ENCODE assay signal across 8 cellular contexts in genomic region chr1:206658264-206658980, GRCh38. TPM values are rescaled to one million over a fixed set of nuclear protein-coding genes. Genes with fewer than 3 reads are reported as not detected.
DNase-seq lines count a peak whose midpoint lies in the region; ATAC-seq and TF ChIP-seq lines count a peak whose summit lies in the region.

No MANE protein-coding gene starts in this region.

- no peaks in the 10 kb centered on the region for H3K9me3 Mint-ChIP-seq in activated T-helper 17 cell treated with anti-CD3 and anti-CD28 coated beads, Interleukin-2, amount 50 U/mL, for 72 hours

- H3K27ac ChIP-seq in left ventricle myocardium inferior (replicated peaks): peak overlapping the region; percentile 96

- no peak overlapping the region for H3K4me3 Mint-ChIP-seq in activated T-helper 17 cell treated with anti-CD3 and anti-CD28 coated beads, Interleukin-2, amount 50 U/mL, for 72 hours

- DNase-seq in SIG-M5 treated with dmso at 0.1 percent for 504 hours (lab: John Stamatoyannopoulos, UW; ENCODE audit: unreplicated experiment) (peak; percentile 85), SIG-M5 (lab: John Stamatoyannopoulos, UW) (no peak), NOMO-1 treated with DMSO at 0.1 percent for 48 hours (lab: John Stamatoyannopoulos, UW; ENCODE audit: unreplicated experiment) (peak; percentile 46), left ventricle myocardium inferior (peak; percentile 60), glomerular visceral epithelial cell (ENCODE audit: extremely low spot score) (no peak)
- peak; percentile 65 for DNase-seq in stimulated activated CD4-positive, alpha-beta T cell treated with anti-CD3 and anti-CD28 coated beads, Interleukin-15, amount 100 ng/mL, for 24 hours
- no peak for DNase-seq in effector CD4-positive, alpha-beta T cell

- intact Hi-C loops in left ventricle myocardium inferior (cut with micrococcal nuclease): no loop called here

- H3K27me3 Mint-ChIP-seq in activated T-helper 17 cell treated with anti-CD3 and anti-CD28 coated beads, Interleukin-2, amount 50 U/mL, for 72 hours: peaks cover 23% of the 10 kb centered on the region

- H3K4me1 Mint-ChIP-seq in activated T-helper 17 cell treated with anti-CD3 and anti-CD28 coated beads, Interleukin-2, amount 50 U/mL, for 72 hours: peaks cover 8% of the 10 kb centered on the region

- no peak overlapping the region for H3K27ac Mint-ChIP-seq in activated T-helper 17 cell treated with anti-CD3 and anti-CD28 coated beads, Interleukin-2, amount 50 U/mL, for 72 hours

- no peaks in the 10 kb centered on the region for H3K36me3 Mint-ChIP-seq in activated T-helper 17 cell treated with anti-CD3 and anti-CD28 coated beads, Interleukin-2, amount 50 U/mL, for 72 hours (ENCODE audit: low read depth)

- no peaks in the 10 kb centered on the region for H3K36me3 ChIP-seq in left ventricle myocardium inferior

- no peaks in the 10 kb centered on the region for H3K27me3 ChIP-seq in left ventricle myocardium inferior (ENCODE audit: low read depth)

- H3K4me1 ChIP-seq in left ventricle myocardium inferior: peaks cover 96% of the 10 kb centered on the region

- peak; percentile 87 for TF ChIP-seq CTCF in left ventricle myocardium inferior (IDR thresholded peaks at IDR 0.05; ENCODE audit: borderline replicate concordance)

- ATAC-seq in activated T-helper 17 cell treated with anti-CD3 and anti-CD28 coated beads, Interleukin-2, amount 50 U/mL, for 72 hours (replicated peaks): peak; percentile 62

- H3K4me3 ChIP-seq in left ventricle myocardium inferior: peak overlapping the region; percentile 51

- no peaks in the 10 kb centered on the region for H3K9me3 ChIP-seq in left ventricle myocardium inferior (replicated peaks)

RNA-seq across cellular contexts. Expression of gene DYRK3, which starts 23.1 kb away (rescaled TPM):
- total RNA-seq in activated T-helper 17 cell treated with anti-CD3 and anti-CD28 coated beads, Interleukin-2, amount 50 U/mL, for 72 hours: 10 to 100 TPM in 1 of 2 donors, 1 to 10 TPM in 1; 9.3 to 12.3 TPM
- total RNA-seq in left ventricle myocardium inferior: 26.6 TPM

RNA-seq across cellular contexts. Expression of gene MAPKAPK2, which starts 26.3 kb away (rescaled TPM):
- 10 to 100 TPM; 64.6 to 85.3 TPM for total RNA-seq in activated T-helper 17 cell treated with anti-CD3 and anti-CD28 coated beads, Interleukin-2, amount 50 U/mL, for 72 hours
- 215 TPM for total RNA-seq in left ventricle myocardium inferior

RNA-seq across cellular contexts. Expression of gene EIF2D, which starts 46.2 kb away (rescaled TPM):
- 10 to 100 TPM; 63.4 to 64.9 TPM for total RNA-seq in activated T-helper 17 cell treated with anti-CD3 and anti-CD28 coated beads, Interleukin-2, amount 50 U/mL, for 72 hours
- total RNA-seq in left ventricle myocardium inferior: 29.2 TPM

Comparison
In these comparisons a context has a peak if more than half of its experiments do, and no peak if none do; other contexts are left out.
1. DNase-seq: peak in SIG-M5 treated with dmso at 0.1 percent for 504 hours (single experiment), NOMO-1 treated with DMSO at 0.1 percent for 48 hours (single experiment), left ventricle myocardium inferior (single experiment) and stimulated activated CD4-positive, alpha-beta T cell treated with anti-CD3 and anti-CD28 coated beads, Interleukin-15, amount 100 ng/mL, for 24 hours (single experiment); none in SIG-M5 (single experiment), glomerular visceral epithelial cell (single experiment) and effector CD4-positive, alpha-beta T cell (single experiment).